14 cellular contexts compared by ENCODE assay signal in the genomic region with DNA sequence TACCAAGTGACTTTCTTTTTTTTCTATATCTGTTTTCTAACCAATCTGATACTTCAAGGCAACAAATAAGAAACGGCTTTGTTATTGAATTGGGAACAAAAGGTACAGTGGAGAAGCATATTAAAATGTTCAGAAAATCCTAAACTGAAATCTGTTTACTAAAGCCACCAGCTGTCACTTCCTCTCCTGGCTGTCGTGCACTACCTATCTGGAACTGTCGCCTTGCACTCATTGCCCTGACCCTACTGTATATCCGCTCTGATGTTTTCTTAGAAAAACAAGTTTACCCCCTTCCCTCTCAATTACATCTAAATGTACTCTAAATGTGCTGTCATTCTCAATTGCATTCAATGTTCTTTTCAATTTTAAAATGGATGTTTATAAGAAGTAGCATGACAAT.
"Had no signal": no experiment of that assay in that cellular context is flagged by ENCODE, and none has a peak within 500 bp of the region (broad histone marks: within the 10 kb centered on the region; RNA-seq: fewer than 3 reads in every experiment).

No MANE protein-coding gene starts in this region.

- H3K27ac ChIP-seq: neutrophil, skin epidermis, stomach had no signal

- DNase-seq: effector memory CD4-positive, alpha-beta T cell; immature natural killer cell; mammary epithelial cell; mucosa of descending colon; naive thymus-derived CD8-positive, alpha-beta T cell; stimulated activated CD4-positive, alpha-beta T cell treated with anti-CD3 and anti-CD28 coated beads, Interleukin-12 subunit alpha, Interleukin-12 subunit beta, amount 100 ng/mL, for 4 hours; stimulated activated naive CD4-positive, alpha-beta T cell; stomach; substantia nigra; trophoblast cell had no signal

- H3K36me3 Mint-ChIP-seq: immature natural killer cell; naive thymus-derived CD8-positive, alpha-beta T cell had no signal

- H3K4me1 Mint-ChIP-seq: immature natural killer cell; naive thymus-derived CD8-positive, alpha-beta T cell had no signal

- ATAC-seq: esophagus mucosa; mucosa of descending colon; naive thymus-derived CD8-positive, alpha-beta T cell; sciatic nerve had no signal

- H3K4me3 Mint-ChIP-seq: naive thymus-derived CD8-positive, alpha-beta T cell had no signal

- H3K27me3 ChIP-seq: neutrophil, stomach had no signal

- H3K27ac Mint-ChIP-seq: immature natural killer cell; naive thymus-derived CD8-positive, alpha-beta T cell had no signal

- H3K4me3 ChIP-seq: mucosa of descending colon, skin epidermis, stomach had no signal

- H3K36me3 ChIP-seq: neutrophil, stomach had no signal

- H3K9me3 ChIP-seq: mucosa of descending colon, neutrophil, stomach had no signal
